8 cellular contexts compared by ENCODE assay signal in the genomic region with DNA sequence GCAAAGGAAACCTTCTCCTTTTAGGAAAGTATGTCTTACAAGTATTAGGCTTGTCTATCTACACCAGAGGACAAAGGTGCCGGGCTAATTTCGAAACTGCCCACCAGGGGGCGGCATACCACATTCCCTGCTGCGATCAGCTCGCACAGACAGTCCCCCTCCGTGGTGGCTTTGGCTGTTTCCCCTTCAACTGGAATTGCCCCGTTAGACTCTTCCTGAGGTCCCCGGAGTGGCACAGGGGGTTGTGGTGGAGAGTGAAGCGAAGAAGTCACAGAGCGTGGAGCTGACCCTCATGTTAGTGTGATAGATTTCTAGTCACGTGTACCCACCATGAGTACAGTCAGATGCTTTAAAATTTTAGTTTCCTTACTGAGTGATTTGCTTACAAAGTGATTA. TPM values are rescaled to one million over a fixed set of nuclear protein-coding genes. Genes with fewer than 3 reads are reported as not detected.
DNase-seq lines count a peak whose midpoint lies in the region; ATAC-seq and TF ChIP-seq lines count a peak whose summit lies in the region.

No MANE protein-coding gene starts in this region.

- H3F3A ChIP-seq in SU-DHL-6 (ENCODE audit: insufficient read depth) = no peaks in the 10 kb centered on the region

- H3K27me3 ChIP-seq in SU-DHL-6 (ENCODE audit: low read length) = no peaks in the 10 kb centered on the region
- peaks cover 6% of the 10 kb centered on the region for H3K27me3 ChIP-seq in left ventricle myocardium inferior (ENCODE audit: low read depth)

- TF ChIP-seq CTCF in GM12872 (IDR thresholded peaks at IDR 0.05; ENCODE audit: insufficient read depth, low read depth, low read length) = peak; percentile 86
- TF ChIP-seq CTCF in SU-DHL-6 (IDR thresholded peaks at IDR 0.05; ENCODE audit: insufficient read depth, low read length, poor library complexity, severe bottlenecking) = peak; percentile 69
- peak; percentile 92 for TF ChIP-seq CTCF in left ventricle myocardium inferior (IDR thresholded peaks at IDR 0.05; ENCODE audit: borderline replicate concordance)
- TF ChIP-seq CTCF in progenitor cell of endocrine pancreas (IDR thresholded peaks at IDR 0.05; ENCODE audit: unreplicated experiment) = peak; percentile 97

- DNase-seq in NCI-H1048 (lab: John Stamatoyannopoulos, UW) = peak; percentile 10
- peak; percentile 93 for DNase-seq in activated naive CD8-positive, alpha-beta T cell treated with anti-CD3 and anti-CD28 coated beads, Interleukin-2, amount 50 U/mL, for 24 hours
- peak; percentile 87 for DNase-seq in left ventricle myocardium inferior
- peak; percentile 85 for DNase-seq in progenitor cell of endocrine pancreas (ENCODE audit: low spot score, unreplicated experiment)
- DNase-seq in ureter (ENCODE audit: low spot score) = peak; percentile 90

- H3K36me3 ChIP-seq in SU-DHL-6 (ENCODE audit: low read length) = no peaks in the 10 kb centered on the region
- no peaks in the 10 kb centered on the region for H3K36me3 ChIP-seq in left ventricle myocardium inferior

- H2AFZ ChIP-seq in SU-DHL-6 (ENCODE audit: low read depth, low read length, severe bottlenecking) = peak overlapping the region; percentile 92

- H3K4me3 ChIP-seq in SU-DHL-6 (ENCODE audit: insufficient read depth, low read length, poor library complexity, severe bottlenecking) (peak overlapping the region; percentile 50), left ventricle myocardium inferior (peak overlapping the region; percentile 65)

- H3K4me1 ChIP-seq in left ventricle myocardium inferior = peaks cover 7% of the 10 kb centered on the region

- peak overlapping the region; percentile 91 for H3K4me2 ChIP-seq in SU-DHL-6 (ENCODE audit: low read depth, low read length, poor library complexity, severe bottlenecking)

- peak overlapping the region; percentile 84 for H3K4me3 Mint-ChIP-seq in activated naive CD8-positive, alpha-beta T cell treated with anti-CD3 and anti-CD28 coated beads, Interleukin-2, amount 50 U/mL, for 24 hours
- H3K4me3 Mint-ChIP-seq in progenitor cell of endocrine pancreas (ENCODE audit: low read depth) = peak overlapping the region; percentile 24

- peaks cover 5% of the 10 kb centered on the region for H3K27me3 Mint-ChIP-seq in activated naive CD8-positive, alpha-beta T cell treated with anti-CD3 and anti-CD28 coated beads, Interleukin-2, amount 50 U/mL, for 24 hours
- H3K27me3 Mint-ChIP-seq in progenitor cell of endocrine pancreas = peaks cover 9% of the 10 kb centered on the region

- intact Hi-C loops in left ventricle myocardium inferior (cut with micrococcal nuclease) = no loop called here

- no peaks in the 10 kb centered on the region for H3K9me3 Mint-ChIP-seq in activated naive CD8-positive, alpha-beta T cell treated with anti-CD3 and anti-CD28 coated beads, Interleukin-2, amount 50 U/mL, for 24 hours
- no peaks in the 10 kb centered on the region for H3K9me3 Mint-ChIP-seq in progenitor cell of endocrine pancreas (ENCODE audit: low read depth)

- H3K36me3 Mint-ChIP-seq in activated naive CD8-positive, alpha-beta T cell treated with anti-CD3 and anti-CD28 coated beads, Interleukin-2, amount 50 U/mL, for 24 hours (ENCODE audit: low read depth) = no peaks in the 10 kb centered on the region
- H3K36me3 Mint-ChIP-seq in progenitor cell of endocrine pancreas (ENCODE audit: insufficient read depth) = no peaks in the 10 kb centered on the region

- H3K4me1 Mint-ChIP-seq in activated naive CD8-positive, alpha-beta T cell treated with anti-CD3 and anti-CD28 coated beads, Interleukin-2, amount 50 U/mL, for 24 hours = peaks cover 73% of the 10 kb centered on the region
- H3K4me1 Mint-ChIP-seq in progenitor cell of endocrine pancreas (ENCODE audit: low read depth) = peaks cover 6% of the 10 kb centered on the region

- H4K20me1 ChIP-seq in SU-DHL-6 (ENCODE audit: low read depth, low read length) = no peaks in the 10 kb centered on the region

- H3K9me2 ChIP-seq in SU-DHL-6 (replicated peaks; ENCODE audit: insufficient read depth, low read length) = no peaks in the 10 kb centered on the region

- H3K27ac ChIP-seq in SU-DHL-6 (ENCODE audit: low read depth, low read length) (peak overlapping the region; percentile 49), left ventricle myocardium inferior (replicated peaks) (peak overlapping the region; percentile 29)

- H3K9me3 ChIP-seq in SU-DHL-6 (ENCODE audit: insufficient read depth, low read length) (no peaks in the 10 kb centered on the region), left ventricle myocardium inferior (replicated peaks) (no peaks in the 10 kb centered on the region)

- H3K9ac ChIP-seq in SU-DHL-6 (ENCODE audit: low read length) = peak overlapping the region; percentile 43

- no peaks in the 10 kb centered on the region for H3K79me2 ChIP-seq in SU-DHL-6 (ENCODE audit: insufficient read depth, low read length)

- peak overlapping the region; percentile 99 for H3K27ac Mint-ChIP-seq in activated naive CD8-positive, alpha-beta T cell treated with anti-CD3 and anti-CD28 coated beads, Interleukin-2, amount 50 U/mL, for 24 hours
- peak overlapping the region; percentile 11 for H3K27ac Mint-ChIP-seq in progenitor cell of endocrine pancreas

- ATAC-seq in HG02610 (IDR thresholded peaks at IDR 0.05; ENCODE audit: unreplicated experiment) = peak; percentile 35
- peak; percentile 75 for ATAC-seq in activated naive CD8-positive, alpha-beta T cell treated with anti-CD3 and anti-CD28 coated beads, Interleukin-2, amount 50 U/mL, for 24 hours

RNA-seq across cellular contexts. Expression of gene PTTG1, which starts 17.5 kb away (rescaled TPM):
- total RNA-seq in left ventricle myocardium inferior (0.88 TPM), progenitor cell of endocrine pancreas (48.2 and 50.0 TPM in 2 replicates), ureter (2.6 TPM)

RNA-seq across cellular contexts. Expression of gene SLU7, which starts 20.3 kb away (rescaled TPM):
- total RNA-seq in left ventricle myocardium inferior (56.2 TPM), progenitor cell of endocrine pancreas (38.2 and 43.1 TPM in 2 replicates), ureter (34.2 TPM)

RNA-seq across cellular contexts. Expression of gene FAM200C, which starts 39.3 kb away (rescaled TPM):
- total RNA-seq in left ventricle myocardium inferior (4.9 TPM), progenitor cell of endocrine pancreas (6.5 and 7.0 TPM in 2 replicates), ureter (5.3 TPM)

Comparison
In these comparisons a context has a peak if more than half of its experiments do, and no peak if none do; other contexts are left out.
1. Peak in every context shown above with its lines: DNase-seq, ATAC-seq, H3K4me3 ChIP-seq and H3K27ac ChIP-seq.
2. DNase-seq: peak in every context shown above with its lines; median percentile 93 in activated naive CD8-positive, alpha-beta T cell treated with anti-CD3 and anti-CD28 coated beads, Interleukin-2, amount 50 U/mL, for 24 hours; 90 in ureter; 87 in left ventricle myocardium inferior; 85 in progenitor cell of endocrine pancreas; 10 in NCI-H1048.
3. RNA of gene PTTG1, which starts 17.5 kb away (total RNA-seq): 48.2 to 50.0 TPM in progenitor cell of endocrine pancreas; 2.6 TPM in ureter (single experiment) and 0.88 TPM in left ventricle myocardium inferior (single experiment); every median in the first group is over 10 times any median in the second.